Comparison of ENCODE assay signal across 10 cellular contexts in genomic region chr20:25539742-25540201, GRCh38. TPM values are rescaled to one million over a fixed set of nuclear protein-coding genes. Genes with fewer than 3 reads are reported as not detected.
A peak's percentile ranks its signal among the peaks of the same experiment; 100 is the strongest.
DNase-seq lines count a peak whose midpoint lies in the region; ATAC-seq and TF ChIP-seq lines count a peak whose summit lies in the region.
"Had no signal": no experiment of that assay in that cellular context is flagged by ENCODE, and none has a peak within 500 bp of the region (broad histone marks: within the 10 kb centered on the region; RNA-seq: fewer than 3 reads in every experiment).

No MANE protein-coding gene starts in this region.

- TF ChIP-seq CTCF in astrocyte of the cerebellum (IDR thresholded peaks at IDR 0.05; ENCODE audit: low read depth, low read length, missing control alignments) (no peak), right atrium auricular region (IDR thresholded peaks at IDR 0.05) (no peak)

- DNase-seq in astrocyte of the cerebellum (ENCODE audit: low read depth) = no peak
- no peak for DNase-seq in right atrium auricular region (ENCODE audit: low spot score)
- no peak for DNase-seq in NCI-H446 treated with DMSO at 0.1 percent for 48 hours (lab: John Stamatoyannopoulos, UW)
- DNase-seq in glomerular visceral epithelial cell (ENCODE audit: extremely low spot score) = no peak
- no peak for DNase-seq in left colon
- DNase-seq: NCI-H1694, SW 1271 had no signal

- no peaks in the 10 kb centered on the region for H3K9me3 ChIP-seq in right atrium auricular region
- H3K9me3 ChIP-seq in skeletal muscle satellite cell (replicated peaks; ENCODE audit: low read length) = no peaks in the 10 kb centered on the region

- H3K4me3 ChIP-seq in astrocyte of the cerebellum (ENCODE audit: low read depth, low read length) (peak overlapping the region; percentile 0), right atrium auricular region (peak overlapping the region; percentile 22 to 48), skeletal muscle satellite cell (ENCODE audit: low read length) (peak overlapping the region; percentile 59)

- peak overlapping the region; percentile 77 for H3K4me2 ChIP-seq in skeletal muscle satellite cell (ENCODE audit: low read length)

- H3K27me3 ChIP-seq in right atrium auricular region (no peaks in the 10 kb centered on the region), skeletal muscle satellite cell (ENCODE audit: control insufficient read depth, insufficient read depth, low read length) (no peaks in the 10 kb centered on the region)

- intact Hi-C loops in left colon (cut with DNase I, micrococcal nuclease) = no loop called here

- H3K27ac ChIP-seq in right atrium auricular region = peak overlapping the region; percentile 48 to 72

- in situ Hi-C loops in astrocyte of the cerebellum (cut with HindIII; ENCODE audit: low sequenced_read_pairs) = no loop called here

- ATAC-seq in GM18867 (IDR thresholded peaks at IDR 0.05; ENCODE audit: unreplicated experiment) (peak; percentile 26), GM21447 (IDR thresholded peaks at IDR 0.05; ENCODE audit: unreplicated experiment) (no peak), left colon (no peak)

- peaks cover 0 to 34% of the 10 kb centered on the region in 2 donors for H3K4me1 ChIP-seq in right atrium auricular region
- peaks cover 35% of the 10 kb centered on the region for H3K4me1 ChIP-seq in skeletal muscle satellite cell (ENCODE audit: control insufficient read depth, insufficient read depth, low read length)

- no peaks in the 10 kb centered on the region for H3K36me3 ChIP-seq in right atrium auricular region
- no peaks in the 10 kb centered on the region for H3K36me3 ChIP-seq in skeletal muscle satellite cell (ENCODE audit: insufficient read depth, low read length)

- peak overlapping the region; percentile 43 for H3K9ac ChIP-seq in skeletal muscle satellite cell (ENCODE audit: low read depth, low read length)

RNA-seq across cellular contexts. Expression of gene NINL, which starts 45.6 kb away (rescaled TPM):
- total RNA-seq in right atrium auricular region = 1 to 10 TPM; 3.7 to 4.8 TPM
- 2.0 and 3.5 TPM in 2 replicates for total RNA-seq in skeletal muscle satellite cell (2012; rRNA removed)
- total RNA-seq in left colon = 1 to 10 TPM; 5.0 to 5.2 TPM

Comparison
In these comparisons a context has a peak if more than half of its experiments do, and no peak if none do; other contexts are left out.
1. H3K4me3 ChIP-seq: peak in every context shown above with its lines; median percentile 59 in skeletal muscle satellite cell; 35 in right atrium auricular region; 0 in astrocyte of the cerebellum.